Comparison of ENCODE assay signal across 20 cellular contexts in the genomic region with DNA sequence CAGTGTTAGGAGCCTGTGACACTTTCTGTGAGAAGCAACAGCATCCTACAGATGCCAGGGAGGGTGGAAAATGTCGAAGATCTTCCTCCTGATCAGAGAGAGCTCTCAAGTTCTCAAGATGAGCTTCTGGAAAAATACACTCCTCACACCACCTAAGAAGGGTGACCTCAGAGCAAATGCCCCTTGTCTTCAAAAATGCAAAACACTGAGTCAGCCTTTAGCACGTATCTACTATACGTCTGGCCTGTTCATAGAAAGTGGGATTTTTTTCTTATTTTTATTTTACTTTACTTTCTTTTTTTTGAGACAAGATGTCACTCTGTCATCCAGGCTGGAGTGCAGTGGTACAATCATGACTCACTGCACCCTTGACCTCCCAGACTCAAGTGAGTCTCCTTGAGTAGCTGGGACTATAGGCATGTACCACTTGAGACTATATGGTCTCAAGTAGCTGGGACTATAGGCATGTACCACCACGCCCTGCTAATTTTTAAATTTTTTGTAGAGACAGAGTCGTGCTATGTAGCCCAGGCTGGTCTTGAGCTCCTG. TPM values are rescaled to one million over a fixed set of nuclear protein-coding genes. Genes with fewer than 3 reads are reported as not detected.
DNase-seq lines count a peak whose midpoint lies in the region; ATAC-seq and TF ChIP-seq lines count a peak whose summit lies in the region.
"Had no signal": no experiment of that assay in that cellular context is flagged by ENCODE, and none has a peak within 500 bp of the region (broad histone marks: within the 10 kb centered on the region; RNA-seq: fewer than 3 reads in every experiment).

No MANE protein-coding gene starts in this region.

- DNase-seq in natural killer cell treated with Interleukin-12 subunit alpha and Interleukin-12 subunit beta and Interleukin-15 and Interleukin-18, amount 100 ng/mL, for 72 hours (ENCODE audit: low spot score) = no peak
- no peak for DNase-seq in natural killer cell
- no peak for DNase-seq in activated T-helper 2 cell treated with anti-CD3 and anti-CD28 coated beads, Interferon-gamma antibody, Interleukin-2, Interleukin-4, amounts not matched to agents 10 μg/mL and 5 μg/mL and 100 μg/mL, durations not matched to agents 14 hours and 24 hours and 36 hours (ENCODE audit: low spot score)
- no peak for DNase-seq in neural crest cell (ENCODE audit: low read depth, low spot score)
- DNase-seq in vagina (ENCODE audit: extremely low spot score in 2 of 2) = no peak
- DNase-seq in stimulated activated CD4-positive, alpha-beta T cell treated with anti-CD3 and anti-CD28 coated beads, Interleukin-12 subunit alpha, Interleukin-12 subunit beta, amount 100 ng/mL, for 4 hours = no peak
- DNase-seq: activated CD4-positive, alpha-beta T cell treated with anti-CD3 and anti-CD28 coated beads for 4 hours; activated naive CD4-positive, alpha-beta T cell treated with Interleukin-2 at 50 U/mL for 16 hours; aorta; HFFc6; naive B cell; NCI-H510A treated with DMSO at 0.1 percent for 48 hours; stimulated activated CD8-positive, alpha-beta memory T cell treated with anti-CD3 and anti-CD28 coated beads, Interleukin-4, amount 100 ng/mL, for 48 hours had no signal

- H3K27me3 Mint-ChIP-seq in natural killer cell treated with Interleukin-12 subunit alpha and Interleukin-12 subunit beta and Interleukin-15 and Interleukin-18, amount 100 ng/mL, for 72 hours = peaks cover 0 to 3% of the 10 kb centered on the region in 2 donors
- H3K27me3 Mint-ChIP-seq in natural killer cell (ENCODE audit: low read depth in 2 of 2) = peaks cover 0 to 9% of the 10 kb centered on the region in 2 donors
- peaks cover 1% of the 10 kb centered on the region for H3K27me3 Mint-ChIP-seq in activated T-helper 2 cell treated with anti-CD3 and anti-CD28 coated beads, Interferon-gamma antibody, Interleukin-2, Interleukin-4, amounts not matched to agents 10 μg/mL and 5 μg/mL and 100 μg/mL, durations not matched to agents 14 hours and 24 hours and 36 hours (ENCODE audit: low read depth)
- no peaks in the 10 kb centered on the region for H3K27me3 Mint-ChIP-seq in neural crest cell (ENCODE audit: low read depth)
- H3K27me3 Mint-ChIP-seq: naive B cell had no signal

- H3K27ac ChIP-seq in vagina = peak overlapping the region; percentile 8
- H3K27ac ChIP-seq: hepatocyte, thoracic aorta had no signal

- no peaks in the 10 kb centered on the region for H3K9me3 ChIP-seq in vagina
- H3K9me3 ChIP-seq: thoracic aorta had no signal

- no peak for TF ChIP-seq POLR2A in vagina (IDR thresholded peaks at IDR 0.05)

- no peaks in the 10 kb centered on the region for H3K27me3 ChIP-seq in vagina
- H3K27me3 ChIP-seq: hepatocyte had no signal

- no peak overlapping the region for H3K4me3 Mint-ChIP-seq in natural killer cell treated with Interleukin-12 subunit alpha and Interleukin-12 subunit beta and Interleukin-15 and Interleukin-18, amount 100 ng/mL, for 72 hours
- H3K4me3 Mint-ChIP-seq in natural killer cell = no peak overlapping the region
- H3K4me3 Mint-ChIP-seq in activated T-helper 2 cell treated with anti-CD3 and anti-CD28 coated beads, Interferon-gamma antibody, Interleukin-2, Interleukin-4, amounts not matched to agents 10 μg/mL and 5 μg/mL and 100 μg/mL, durations not matched to agents 14 hours and 24 hours and 36 hours (ENCODE audit: low read depth) = no peak overlapping the region
- H3K4me3 Mint-ChIP-seq in neural crest cell = peak overlapping the region; percentile 47
- H3K4me3 Mint-ChIP-seq: HFFc6, naive B cell had no signal

- peak overlapping the region in 1 of 2 donors; percentile 39 for H3K27ac Mint-ChIP-seq in natural killer cell treated with Interleukin-12 subunit alpha and Interleukin-12 subunit beta and Interleukin-15 and Interleukin-18, amount 100 ng/mL, for 72 hours
- H3K27ac Mint-ChIP-seq in natural killer cell (no peak overlapping the region), neural crest cell (ENCODE audit: unreplicated experiment) (peak overlapping the region; percentile 2)
- H3K27ac Mint-ChIP-seq in activated T-helper 2 cell treated with anti-CD3 and anti-CD28 coated beads, Interferon-gamma antibody, Interleukin-2, Interleukin-4, amounts not matched to agents 10 μg/mL and 5 μg/mL and 100 μg/mL, durations not matched to agents 14 hours and 24 hours and 36 hours = peak overlapping the region; percentile 17
- H3K27ac Mint-ChIP-seq: HFFc6, naive B cell, progenitor cell of endocrine pancreas had no signal

- peaks cover 40% of the 10 kb centered on the region for H3K4me1 ChIP-seq in vagina

- ATAC-seq in natural killer cell treated with Interleukin-12 subunit alpha and Interleukin-12 subunit beta and Interleukin-15 and Interleukin-18, amount 100 ng/mL, for 72 hours = peak; percentile 32 to 59
- ATAC-seq in natural killer cell = no peak
- ATAC-seq in GM21737 (IDR thresholded peaks at IDR 0.05; ENCODE audit: unreplicated experiment) = no peak
- ATAC-seq in HG03175 (IDR thresholded peaks at IDR 0.05; ENCODE audit: unreplicated experiment) = no peak
- ATAC-seq: K562, Right ventricle myocardium inferior had no signal

- intact Hi-C loops in natural killer cell (cut with micrococcal nuclease) = no loop called here
- intact Hi-C loops in activated T-helper 2 cell treated with anti-CD3 and anti-CD28 coated beads, Interferon-gamma antibody, Interleukin-2, Interleukin-4, amounts not matched to agents 10 μg/mL and 5 μg/mL and 100 μg/mL, durations not matched to agents 14 hours and 24 hours and 36 hours (cut with micrococcal nuclease) = no loop called here
- intact Hi-C loops in vagina (cut with DNase I) = no loop called here

- H3K4me1 Mint-ChIP-seq in natural killer cell treated with Interleukin-12 subunit alpha and Interleukin-12 subunit beta and Interleukin-15 and Interleukin-18, amount 100 ng/mL, for 72 hours (ENCODE audit: low read depth in 2 of 2) = peaks cover 0 to 4% of the 10 kb centered on the region in 2 donors
- H3K4me1 Mint-ChIP-seq in natural killer cell (no peaks in the 10 kb centered on the region), neural crest cell (peaks cover 80% of the 10 kb centered on the region)
- peaks cover 6% of the 10 kb centered on the region for H3K4me1 Mint-ChIP-seq in activated T-helper 2 cell treated with anti-CD3 and anti-CD28 coated beads, Interferon-gamma antibody, Interleukin-2, Interleukin-4, amounts not matched to agents 10 μg/mL and 5 μg/mL and 100 μg/mL, durations not matched to agents 14 hours and 24 hours and 36 hours (ENCODE audit: low read depth)
- H3K4me1 Mint-ChIP-seq: naive B cell had no signal

- H3K4me3 ChIP-seq in vagina = no peak overlapping the region
- H3K4me3 ChIP-seq: hepatocyte, K562, thoracic aorta had no signal

- no peaks in the 10 kb centered on the region for H3K9me3 Mint-ChIP-seq in natural killer cell treated with Interleukin-12 subunit alpha and Interleukin-12 subunit beta and Interleukin-15 and Interleukin-18, amount 100 ng/mL, for 72 hours
- H3K9me3 Mint-ChIP-seq in natural killer cell (no peaks in the 10 kb centered on the region), neural crest cell (no peaks in the 10 kb centered on the region)
- H3K9me3 Mint-ChIP-seq in activated T-helper 2 cell treated with anti-CD3 and anti-CD28 coated beads, Interferon-gamma antibody, Interleukin-2, Interleukin-4, amounts not matched to agents 10 μg/mL and 5 μg/mL and 100 μg/mL, durations not matched to agents 14 hours and 24 hours and 36 hours = no peaks in the 10 kb centered on the region
- H3K9me3 Mint-ChIP-seq: HFFc6, naive B cell had no signal

- TF ChIP-seq CTCF in natural killer cell (IDR thresholded peaks at IDR 0.05) (no peak), neural crest cell (conservative IDR thresholded peaks at IDR 0.05) (no peak), vagina (IDR thresholded peaks at IDR 0.05) (no peak)

- H3K36me3 Mint-ChIP-seq in natural killer cell treated with Interleukin-12 subunit alpha and Interleukin-12 subunit beta and Interleukin-15 and Interleukin-18, amount 100 ng/mL, for 72 hours = no peaks in the 10 kb centered on the region
- H3K36me3 Mint-ChIP-seq in natural killer cell (no peaks in the 10 kb centered on the region), neural crest cell (ENCODE audit: low read depth) (peaks cover 2% of the 10 kb centered on the region)
- H3K36me3 Mint-ChIP-seq in activated T-helper 2 cell treated with anti-CD3 and anti-CD28 coated beads, Interferon-gamma antibody, Interleukin-2, Interleukin-4, amounts not matched to agents 10 μg/mL and 5 μg/mL and 100 μg/mL, durations not matched to agents 14 hours and 24 hours and 36 hours (ENCODE audit: low read depth) = no peaks in the 10 kb centered on the region
- H3K36me3 Mint-ChIP-seq: naive B cell had no signal

- H3K36me3 ChIP-seq in vagina = no peaks in the 10 kb centered on the region
- H3K36me3 ChIP-seq: thoracic aorta had no signal

RNA-seq across cellular contexts. Expression of a gene that starts 57.0 kb away (rescaled TPM):
- total RNA-seq in natural killer cell treated with Interleukin-12 subunit alpha and Interleukin-12 subunit beta and Interleukin-15 and Interleukin-18, amount 100 ng/mL, for 72 hours = 1 to 10 TPM; 1.3 to 8.8 TPM
- total RNA-seq in natural killer cell (1 to 10 TPM in 2 of 3 donors, under 1 TPM in 1; 0.66 to 2.8 (median 1.3) TPM), neural crest cell (72.1 and 73.6 TPM in 2 replicates), vagina (29.5 TPM)
- total RNA-seq in activated T-helper 2 cell treated with anti-CD3 and anti-CD28 coated beads, Interferon-gamma antibody, Interleukin-2, Interleukin-4, amounts not matched to agents 10 μg/mL and 5 μg/mL and 100 μg/mL, durations not matched to agents 14 hours and 24 hours and 36 hours = 3.5 and 4.7 TPM in 2 replicates

Comparison
In these comparisons a context has a peak if more than half of its experiments do, and no peak if none do; other contexts are left out.
1. ATAC-seq: peak in natural killer cell treated with Interleukin-12 subunit alpha and Interleukin-12 subunit beta and Interleukin-15 and Interleukin-18, amount 100 ng/mL, for 72 hours (2 of 2); none in natural killer cell (0 of 3), GM21737 (single experiment) and HG03175 (single experiment).
2. H3K27ac Mint-ChIP-seq: peak in activated T-helper 2 cell treated with anti-CD3 and anti-CD28 coated beads, Interferon-gamma antibody, Interleukin-2, Interleukin-4, amounts not matched to agents 10 μg/mL and 5 μg/mL and 100 μg/mL, durations not matched to agents 14 hours and 24 hours and 36 hours (single experiment) and neural crest cell (single experiment); none in natural killer cell (0 of 2).